8 cellular contexts compared by ENCODE assay signal in the genomic region with DNA sequence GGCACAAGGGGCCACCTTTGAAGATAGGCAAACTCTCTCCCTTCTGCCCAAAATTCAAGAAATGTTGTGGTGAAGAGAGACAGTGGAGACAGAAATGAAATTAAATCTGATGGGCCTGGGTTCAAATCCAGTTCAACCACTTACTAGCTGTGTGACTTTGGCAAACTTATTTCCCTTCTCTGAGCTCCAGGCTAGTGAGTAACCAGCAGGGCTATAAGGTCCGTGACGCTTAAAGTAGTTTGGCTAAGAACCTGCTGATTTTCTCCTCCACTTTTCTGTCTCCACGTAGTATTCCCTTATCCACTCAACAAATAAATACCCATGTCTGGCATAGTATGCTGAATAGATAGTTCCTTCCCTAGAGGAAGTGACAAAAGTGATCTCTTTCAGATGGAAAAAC. TPM values are rescaled to one million over a fixed set of nuclear protein-coding genes. Genes with fewer than 3 reads are reported as not detected.
DNase-seq lines count a peak whose midpoint lies in the region; ATAC-seq and TF ChIP-seq lines count a peak whose summit lies in the region.

No MANE protein-coding gene starts in this region.

- 66 to 73% (median 69%) methylated on average over 3 of the region's 3 CpGs for WGBS in heart left ventricle, 4 donors

- peaks cover 45% of the 10 kb centered on the region for H3K4me1 Mint-ChIP-seq in memory B cell

- H3K4me1 ChIP-seq in heart left ventricle (peaks cover 0 to 65% (median 30%) of the 10 kb centered on the region in 12 donors), adipocyte (ENCODE audit: control insufficient read depth, insufficient read depth, low read length) (peaks cover 11% of the 10 kb centered on the region), upper lobe of right lung (peaks cover 17% of the 10 kb centered on the region)

- H3K36me3 Mint-ChIP-seq in memory B cell: peaks cover 15% of the 10 kb centered on the region

- TF ChIP-seq CTCF in heart left ventricle (IDR thresholded peaks at IDR 0.05) (no peak), upper lobe of right lung (IDR thresholded peaks at IDR 0.05) (no peak)

- H3K27ac Mint-ChIP-seq in memory B cell: peak overlapping the region; percentile 90

- peak overlapping the region; percentile 94 for H3K4me3 Mint-ChIP-seq in memory B cell

- no peaks in the 10 kb centered on the region for H3K36me3 ChIP-seq in heart left ventricle
- no peaks in the 10 kb centered on the region for H3K36me3 ChIP-seq in adipocyte (ENCODE audit: control insufficient read depth, insufficient read depth, low read length, severe bottlenecking)
- no peaks in the 10 kb centered on the region for H3K36me3 ChIP-seq in upper lobe of right lung

- H3K9me3 ChIP-seq in heart left ventricle (no peaks in the 10 kb centered on the region), adipocyte (ENCODE audit: control insufficient read depth, low read length) (no peaks in the 10 kb centered on the region), upper lobe of right lung (no peaks in the 10 kb centered on the region)

- no peak overlapping the region for H3K9ac ChIP-seq in adipocyte (ENCODE audit: low read length)

- H3K27me3 Mint-ChIP-seq in memory B cell: no peaks in the 10 kb centered on the region

- H3K27me3 ChIP-seq in heart left ventricle (peaks cover 0 to 10% (median 0%) of the 10 kb centered on the region in 9 donors), adipocyte (replicated peaks; ENCODE audit: control insufficient read depth, insufficient read depth, low read length) (no peaks in the 10 kb centered on the region), upper lobe of right lung (peaks cover 5% of the 10 kb centered on the region)

- H3K9me3 Mint-ChIP-seq in memory B cell: no peaks in the 10 kb centered on the region

- no peak for ATAC-seq in heart left ventricle
- ATAC-seq in left cardiac atrium: no peak
- ATAC-seq in memory B cell (ENCODE audit: low read depth): no peak
- no peak for ATAC-seq in upper lobe of right lung

- intact Hi-C loops in heart left ventricle (cut with DNase I): loop anchor here in 1 of 10 donors (5.0 kb wide), 1 partner anchor 34 kb away; no protein-coding TSS in a partner anchor
- intact Hi-C loops in left cardiac atrium (cut with DNase I): no loop called here
- intact Hi-C loops in upper lobe of right lung (cut with DNase I): no loop called here

- peak overlapping the region in 7 of 12 donors; percentile 72 to 93 (median 87) for H3K27ac ChIP-seq in heart left ventricle
- H3K27ac ChIP-seq in upper lobe of right lung: no peak overlapping the region

- H3K4me3 ChIP-seq in heart left ventricle (peak overlapping the region in 9 of 12 donors; percentile 63 to 97 (median 76)), adipocyte (ENCODE audit: low read length) (peak overlapping the region; percentile 91), upper lobe of right lung (peak overlapping the region; percentile 72)

- no peak for TF ChIP-seq POLR2A in heart left ventricle (IDR thresholded peaks at IDR 0.05)

- DNase-seq in heart left ventricle (no peak), left cardiac atrium (no peak), adipocyte (ENCODE audit: low read depth) (peak; percentile 28), memory B cell (ENCODE audit: low spot score in 2 of 2) (no peak), upper lobe of right lung (no peak), AG20443 (ENCODE audit: low spot score) (no peak), NCI-H226 (no peak), NCI-H2107 (lab: John Stamatoyannopoulos, UW) (no peak)

RNA-seq across cellular contexts. Expression of a gene that starts 1.9 kb away (rescaled TPM):
- total RNA-seq in heart left ventricle (10 to 100 TPM; 19.0 to 88.1 (median 29.9) TPM), left cardiac atrium (10 to 100 TPM; 10.9 to 12.9 TPM), upper lobe of right lung (12.9 TPM)
- 100 to 1,000 TPM in 1 of 2 donors, 10 to 100 TPM in 1; 10.6 to 196 TPM for polyA plus RNA-seq in heart left ventricle
